Comparison of ENCODE assay signal across 1 cellular context in genomic region chr4:110533590-110533910, GRCh38.
TF ChIP-seq lines count a peak whose summit lies in the region.

No MANE protein-coding gene starts in this region.

TF ChIP-seq in H1, 55 proteins besides CTCF, POLR2A, EP300 and RAD21:
- TF ChIP-seq RFX5 (IDR thresholded peaks at IDR 0.05; ENCODE audit: borderline replicate concordance, low read depth, low read length) = no peak
- no peak for TF ChIP-seq POU5F1 (IDR thresholded peaks at IDR 0.05; ENCODE audit: low read depth, low read length)
- TF ChIP-seq KDM1A (IDR thresholded peaks at IDR 0.05; ENCODE audit: borderline replicate concordance, low read length) = no peak
- TF ChIP-seq ASH2L (IDR thresholded peaks at IDR 0.05; ENCODE audit: low read length) = no peak
- TF ChIP-seq TCF12 (IDR thresholded peaks at IDR 0.05; ENCODE audit: low read depth, low read length) = no peak
- no peak for TF ChIP-seq SIRT6 (IDR thresholded peaks at IDR 0.05; ENCODE audit: low read length)
- no peak for TF ChIP-seq SIN3A (conservative IDR thresholded peaks at IDR 0.05 in 1 of 2, IDR thresholded peaks at IDR 0.05 in 1 of 2; ENCODE audit: low read depth in 1 of 2, low read length in 2 of 2)
- no peak for TF ChIP-seq BRCA1 (IDR thresholded peaks at IDR 0.05; ENCODE audit: low read depth, low read length)
- TF ChIP-seq PHF8 (conservative IDR thresholded peaks at IDR 0.05; ENCODE audit: low read depth, low read length) = no peak
- no peak for TF ChIP-seq CEBPB (IDR thresholded peaks at IDR 0.05; ENCODE audit: low read depth, low read length)
- TF ChIP-seq TBP (IDR thresholded peaks at IDR 0.05; ENCODE audit: low read depth, low read length) = no peak
- TF ChIP-seq JUND (IDR thresholded peaks at IDR 0.05; ENCODE audit: low read length) = no peak
- TF ChIP-seq CHD7 (IDR thresholded peaks at IDR 0.05; ENCODE audit: insufficient replicate concordance, low read length) = no peak
- TF ChIP-seq CREB1 (IDR thresholded peaks at IDR 0.05) = no peak
